In genomic region chrX:83997781-83998180, GRCh38 we compare ENCODE assay signal across 36 cellular contexts.
"Had no signal": no experiment of that assay in that cellular context is flagged by ENCODE, and none has a peak within 500 bp of the region (broad histone marks: within the 10 kb centered on the region; RNA-seq: fewer than 3 reads in every experiment).

No MANE protein-coding gene starts in this region.

- H3K4me2 ChIP-seq: KMS-11 had no signal

- H3K4me3 ChIP-seq: MG63 had no signal

- H3K9me3 ChIP-seq: MG63 had no signal

- DNase-seq: Karpas-422, Kasumi-1, MG63, MM.1S, MV-4-11, NCI-H1048, NCI-H1092, NCI-H1092 treated with DMSO at 0.1 percent for 48 hours, NCI-H1105, NCI-H1105 treated with DMSO at 0.1 percent for 48 hours, NCI-H1417, NCI-H1417 treated with DMSO at 0.1 percent for 48 hours, NCI-H1436, NCI-H1436 treated with DMSO at 0.1 percent for 48 hours, NCI-H146, NCI-H1694, NCI-H1694 treated with DMSO at 0.1 percent for 48 hours, NCI-H187, NCI-H187 treated with DMSO at 0.1 percent for 48 hours, NCI-H1930, NCI-H2029, NCI-H2029 treated with DMSO at 0.1 percent for 48 hours, NCI-H2081, NCI-H2081 treated with DMSO at 0.1 percent for 48 hours, NCI-H2107, NCI-H2171, NCI-H2171 treated with DMSO at 0.1 percent for 48 hours, NCI-H2227 treated with DMSO at 0.1 percent for 48 hours, NCI-H226, NCI-H345, NCI-H446, NCI-H446 treated with DMSO at 0.1 percent for 48 hours, NCI-H510A, NCI-H510A treated with DMSO at 0.1 percent for 48 hours, NCI-H524 had no signal

- H3K27ac ChIP-seq: KMS-11 had no signal

- H3K36me3 ChIP-seq: MG63 had no signal

- H3K27me3 ChIP-seq: MG63 had no signal
